12 cellular contexts compared by ENCODE assay signal in the genomic region with DNA sequence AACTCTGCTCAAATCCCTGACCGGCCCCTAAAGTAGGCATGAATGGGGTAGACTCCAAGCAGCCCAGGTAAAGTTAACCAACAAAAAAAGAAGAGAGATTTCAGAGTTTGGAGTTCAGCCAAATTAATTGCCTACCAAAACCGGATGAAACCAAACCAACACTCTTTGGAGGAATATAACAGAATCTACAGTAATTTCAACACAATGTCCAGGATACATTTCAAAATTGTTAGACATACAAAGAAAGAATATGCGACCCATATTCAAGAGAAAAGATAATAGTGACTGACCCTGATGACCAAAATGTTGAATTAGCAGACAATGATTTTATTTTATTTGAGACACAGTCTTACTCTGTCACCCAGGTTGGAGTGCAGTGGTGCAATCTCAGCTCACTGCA. TPM values are rescaled to one million over a fixed set of nuclear protein-coding genes. Genes with fewer than 3 reads are reported as not detected.
"Had no signal": no experiment of that assay in that cellular context is flagged by ENCODE, and none has a peak within 500 bp of the region (broad histone marks: within the 10 kb centered on the region; RNA-seq: fewer than 3 reads in every experiment).

No MANE protein-coding gene starts in this region.

- ATAC-seq: GM23338, HCT116 had no signal

- FAIRE-seq: H1, H54 had no signal

- H3K4me2 ChIP-seq: GM23338 had no signal

- H3K9ac ChIP-seq: GM23248 had no signal

- DNase-seq: GM23248, GOT3, H7, H9, HCEC 1CT, HFFc6 had no signal

- H3K27ac ChIP-seq: GM23248 had no signal

- H3K36me3 ChIP-seq: HAP-1 had no signal

- H3K4me3 ChIP-seq: GM23248, GM23338, HAP-1 had no signal

- H2AFZ ChIP-seq: GM23248, GM23338 had no signal

- H3K4me1 ChIP-seq: HAP-1 had no signal

RNA-seq across cellular contexts. Expression of a gene that starts 12.6 kb away (rescaled TPM):
- total RNA-seq: GM23248, HFFc6 had no signal

RNA-seq across cellular contexts. Expression of a gene that starts 18.4 kb away (rescaled TPM):
- total RNA-seq: GM23338, H4 had no signal
- polyA plus RNA-seq: GM23338 had no signal

RNA-seq across cellular contexts. Expression of a gene that starts 56.7 kb away (rescaled TPM):
- total RNA-seq: GM23248, HFFc6 had no signal
- polyA plus RNA-seq: GM23248 had no signal
